2 cellular contexts compared by ENCODE assay signal in genomic region chr16:88605186-88606145, GRCh38.
TF ChIP-seq lines count a peak whose summit lies in the region.

No MANE protein-coding gene starts in this region.

TF ChIP-seq in IMR-90, 13 proteins besides CTCF, POLR2A, EP300 and RAD21:
- TF ChIP-seq MAZ (IDR thresholded peaks at IDR 0.05; ENCODE audit: borderline replicate concordance, low read depth, low read length), result no peak
- peak; percentile 47 for TF ChIP-seq CEBPB (IDR thresholded peaks at IDR 0.05; ENCODE audit: low read depth, low read length)

TF ChIP-seq in GM12891, 5 proteins besides CTCF, POLR2A, EP300 and RAD21:
- TF ChIP-seq POU2F2 (IDR thresholded peaks at IDR 0.05; ENCODE audit: low read depth, low read length) (no peak), PAX5 (IDR thresholded peaks at IDR 0.05; ENCODE audit: insufficient read depth, low read length, severe bottlenecking) (no peak), SPI1 (IDR thresholded peaks at IDR 0.05; ENCODE audit: low read depth, low read length) (no peak), TAF1 (IDR thresholded peaks at IDR 0.05; ENCODE audit: low read depth, low read length) (no peak), POLR2AphosphoS5 (IDR thresholded peaks at IDR 0.05; ENCODE audit: low read depth, low read length) (no peak)
